Comparison of ENCODE assay signal across 6 cellular contexts in genomic region chr15:98976500-98976899, GRCh38. TPM values are rescaled to one million over a fixed set of nuclear protein-coding genes. Genes with fewer than 3 reads are reported as not detected.
"Had no signal": no experiment of that assay in that cellular context is flagged by ENCODE, and none has a peak within 500 bp of the region (broad histone marks: within the 10 kb centered on the region; RNA-seq: fewer than 3 reads in every experiment).

No MANE protein-coding gene starts in this region.

- H2AFZ ChIP-seq: GM23338 had no signal

- H3K4me1 Mint-ChIP-seq: GM23338, H9 had no signal

- H3K4me3 ChIP-seq: GM23338, K562 had no signal

- H3K27ac Mint-ChIP-seq: GM23338, H9 had no signal

- H3K4me3 Mint-ChIP-seq: GM23338, H9 had no signal

- DNase-seq: H9, HCEC 1CT, IMR-90 had no signal

- H3K9me3 Mint-ChIP-seq: GM23338, H9 had no signal

- H3K4me2 ChIP-seq: GM23338 had no signal

RNA-seq across cellular contexts. Expression of gene PGPEP1L, which starts 31.1 kb away (rescaled TPM):
- total RNA-seq: GM23338, H9, HT-29, IMR-90 had no signal
